ENCODE assay signal across 2 cellular contexts in genomic region chr17:2850991-2851390, GRCh38.
TF ChIP-seq lines count a peak whose summit lies in the region.

No MANE protein-coding gene starts in this region.

TF ChIP-seq in IMR-90, 13 proteins besides CTCF, POLR2A, EP300 and RAD21:
- TF ChIP-seq MAFK (IDR thresholded peaks at IDR 0.05; ENCODE audit: low read depth, low read length): no peak
- no peak for TF ChIP-seq CEBPB (IDR thresholded peaks at IDR 0.05; ENCODE audit: low read depth, low read length)

TF ChIP-seq in H1, 55 proteins besides CTCF, POLR2A, EP300 and RAD21:
- TF ChIP-seq EZH2 (IDR thresholded peaks at IDR 0.05; ENCODE audit: low read depth, low read length, severe bottlenecking) (no peak), GABPA (IDR thresholded peaks at IDR 0.05; ENCODE audit: borderline replicate concordance, insufficient read depth, low read length) (no peak), TCF12 (IDR thresholded peaks at IDR 0.05; ENCODE audit: low read depth, low read length) (no peak), PHF8 (conservative IDR thresholded peaks at IDR 0.05; ENCODE audit: low read depth, low read length) (no peak), FOSL1 (IDR thresholded peaks at IDR 0.05; ENCODE audit: insufficient read depth, low read depth, low read length) (no peak), POU5F1 (IDR thresholded peaks at IDR 0.05; ENCODE audit: low read depth, low read length) (no peak)
